Comparison of ENCODE assay signal across 1 cellular context in genomic region chr14:33836203-33836894, GRCh38.
TF ChIP-seq lines count a peak whose summit lies in the region.

No MANE protein-coding gene starts in this region.

TF ChIP-seq in GM23338, 12 proteins besides CTCF, POLR2A, EP300 and RAD21 (continued from another document):
- no peak for TF ChIP-seq ZNF462 (CRISPR knock-in tag; IDR thresholded peaks at IDR 0.05)
- no peak for TF ChIP-seq ZNF331 (CRISPR knock-in tag; IDR thresholded peaks at IDR 0.05; ENCODE audit: low read depth)
- TF ChIP-seq JUNB (IDR thresholded peaks at IDR 0.05; ENCODE audit: unreplicated experiment): no peak
